ENCODE assay signal across 23 cellular contexts in the genomic region with DNA sequence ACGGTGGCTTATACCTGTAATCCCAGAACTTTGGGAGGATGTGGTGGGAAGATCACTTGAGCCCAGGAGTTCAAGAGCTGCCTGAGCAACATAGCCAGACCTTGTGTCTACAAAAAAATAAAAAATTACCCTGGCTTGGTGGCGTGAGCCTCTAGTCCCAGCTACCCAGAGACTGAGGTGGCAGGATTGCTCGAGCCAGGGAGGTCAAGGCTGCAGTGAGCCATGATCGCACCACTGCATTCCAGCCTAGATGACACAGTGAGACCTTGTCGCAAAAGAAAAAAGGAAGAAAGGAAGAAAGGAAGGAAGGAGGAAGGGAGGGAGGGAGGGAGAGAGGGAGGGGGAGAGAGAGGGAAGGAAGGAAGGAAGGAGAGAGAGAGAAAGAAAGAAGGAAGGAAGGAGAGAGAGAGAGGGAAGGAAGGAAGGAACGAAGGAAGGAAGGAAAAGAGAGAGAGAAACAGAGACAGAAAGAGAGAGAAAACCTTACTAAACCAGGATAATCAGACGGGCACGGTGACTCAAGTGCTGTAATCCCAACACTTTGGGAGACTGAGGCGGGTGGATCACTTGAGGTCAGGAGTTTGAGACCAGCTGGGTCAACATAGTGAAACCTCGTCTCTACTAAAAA. TPM values are rescaled to one million over a fixed set of nuclear protein-coding genes. Genes with fewer than 3 reads are reported as not detected.
DNase-seq lines count a peak whose midpoint lies in the region; ATAC-seq, FAIRE-seq and TF ChIP-seq lines count a peak whose summit lies in the region.
"Had no signal": no experiment of that assay in that cellular context is flagged by ENCODE, and none has a peak within 500 bp of the region (broad histone marks: within the 10 kb centered on the region; RNA-seq: fewer than 3 reads in every experiment).

No MANE protein-coding gene starts in this region.

- no peaks in the 10 kb centered on the region for H3K36me3 Mint-ChIP-seq in activated naive CD8-positive, alpha-beta T cell
- H3K36me3 Mint-ChIP-seq in activated naive CD8-positive, alpha-beta T cell treated with anti-CD3 and anti-CD28 coated beads for 36 hours, result no peaks in the 10 kb centered on the region
- H3K36me3 Mint-ChIP-seq: CD14-positive monocyte; CD8-positive, alpha-beta T cell; IgD-negative memory B cell had no signal

- CTCF ChIA-PET in PC-3 (lab: Charles Lee), result no interaction called here
- CTCF ChIA-PET in K562 (lab: Yijun Ruan, JAX; ENCODE audit: low intra/inter-chr PET ratio), result no interaction called here

- intact Hi-C loops in PC-3 (cut with micrococcal nuclease) (no loop called here), K562 (cut with micrococcal nuclease) (no loop called here)

- no peak overlapping the region for H3K9ac ChIP-seq in PC-3 (ENCODE audit: low read length)
- no peak overlapping the region; a peak in 1 of 4 replicates for H3K9ac ChIP-seq in K562 (ENCODE audit: insufficient read depth in 1 of 2, low read depth in 2 of 2, low read length in 2 of 2)
- H3K9ac ChIP-seq: BLaER1 had no signal

- TF ChIP-seq EP300 in K562 (IDR thresholded peaks at IDR 0.05; ENCODE audit: low read length), result no peak

- no peaks in the 10 kb centered on the region for H3K4me1 Mint-ChIP-seq in activated naive CD8-positive, alpha-beta T cell (ENCODE audit: low read depth)
- peaks cover 3% of the 10 kb centered on the region for H3K4me1 Mint-ChIP-seq in activated naive CD8-positive, alpha-beta T cell treated with anti-CD3 and anti-CD28 coated beads for 36 hours
- H3K4me1 Mint-ChIP-seq: GM23338 had no signal

- H3K9me3 ChIP-seq in PC-3 (ENCODE audit: low read length) (no peaks in the 10 kb centered on the region), K562 (replicated peaks; ENCODE audit: control insufficient read depth, insufficient read depth, low read depth, low read length) (no peaks in the 10 kb centered on the region)
- H3K9me3 ChIP-seq: A549 had no signal

- in situ Hi-C loops in K562 (cut with MboI), result no loop called here

- H3K27me3 Mint-ChIP-seq in activated naive CD8-positive, alpha-beta T cell, result peaks cover 4% of the 10 kb centered on the region
- peaks cover 4% of the 10 kb centered on the region for H3K27me3 Mint-ChIP-seq in activated naive CD8-positive, alpha-beta T cell treated with anti-CD3 and anti-CD28 coated beads for 36 hours

- 48% methylated on average over 9 of the region's 10 CpGs for WGBS in K562 (ENCODE audit: insufficient coverage, low coverage, missing lambda C conversion rate)

- no peak for TF ChIP-seq POLR2A in K562 (conservative IDR thresholded peaks at IDR 0.05)

- no peak for TF ChIP-seq CTCF in PC-3 (conservative IDR thresholded peaks at IDR 0.05; ENCODE audit: low read depth, low read length)
- TF ChIP-seq CTCF in K562 (IDR thresholded peaks at IDR 0.05 in 2 of 3, conservative IDR thresholded peaks at IDR 0.05 in 1 of 3; ENCODE audit: insufficient read depth in 2 of 3, low read depth in 1 of 3, low read length in 3 of 3), result no peak

- H2AFZ ChIP-seq in PC-3 (ENCODE audit: low read length) (no peak overlapping the region), K562 (ENCODE audit: low read depth, low read length) (no peak overlapping the region)
- H2AFZ ChIP-seq: GM23338 had no signal

- H3K4me3 Mint-ChIP-seq in activated naive CD8-positive, alpha-beta T cell, result no peak overlapping the region
- H3K4me3 Mint-ChIP-seq in activated naive CD8-positive, alpha-beta T cell treated with anti-CD3 and anti-CD28 coated beads for 36 hours, result no peak overlapping the region
- H3K4me3 Mint-ChIP-seq: CD14-positive monocyte; CD8-positive, alpha-beta T cell; GM23338; IgD-negative memory B cell had no signal

- H3K4me3 ChIP-seq in PC-3 (ENCODE audit: low read length), result no peak overlapping the region
- H3K4me3 ChIP-seq in K562, result no peak overlapping the region
- H3K4me3 ChIP-seq: A549, BLaER1, GM23338 had no signal

- ATAC-seq in PC-3, result no peak
- ATAC-seq in K562, result no peak
- ATAC-seq in HG03097 (IDR thresholded peaks at IDR 0.05; ENCODE audit: low FRiP score, unreplicated experiment), result no peak
- ATAC-seq: A549; CD8-positive, alpha-beta T cell; GM23338 had no signal

- no peak for TF ChIP-seq RAD21 in K562 (CRISPR knock-in tag; conservative IDR thresholded peaks at IDR 0.05 in 1 of 2, IDR thresholded peaks at IDR 0.05 in 1 of 2)

- H3K27ac ChIP-seq in PC-3 (ENCODE audit: low read length) (no peak overlapping the region), K562 (ENCODE audit: extremely low read depth, low read depth, low read length) (no peak overlapping the region)
- H3K27ac ChIP-seq: 22Rv1, A549, BLaER1 had no signal

- H3K4me2 ChIP-seq in PC-3 (ENCODE audit: low read length) (no peak overlapping the region), K562 (ENCODE audit: insufficient read depth, low read length) (no peak overlapping the region)
- H3K4me2 ChIP-seq: A549, BLaER1, GM23338 had no signal

- H4K20me1 ChIP-seq in PC-3 (ENCODE audit: low read length), result no peaks in the 10 kb centered on the region
- H4K20me1 ChIP-seq in K562 (replicated peaks; ENCODE audit: control insufficient read depth, insufficient read depth, low read length), result no peaks in the 10 kb centered on the region
- H4K20me1 ChIP-seq: BLaER1 had no signal

- H3K9me1 ChIP-seq in K562 (ENCODE audit: control insufficient read depth, insufficient read depth, low read length), result no peaks in the 10 kb centered on the region

- POLR2A ChIA-PET in PC-3 (lab: Charles Lee; ENCODE audit: unreplicated experiment), result interaction anchor here (1.0 kb wide), 1 partner anchor 11 kb away, joined by 5 read pairs; the partner anchor contains the start of gene PNRC1
- POLR2A ChIA-PET in K562 (lab: Yijun Ruan, JAX), result interaction anchor here (0.7 to 1.6 kb wide), 2 partner anchors 11 to 59 kb away, joined by 4 to 5 read pairs; partner anchors contain the start of gene PNRC1

- no peaks in the 10 kb centered on the region for H3K79me2 ChIP-seq in PC-3 (ENCODE audit: low read length)
- H3K79me2 ChIP-seq in K562 (ENCODE audit: control insufficient read depth, insufficient read depth, low read length), result no peaks in the 10 kb centered on the region

- BruUV-seq in PC-3 (replicated peaks; lab: Mats Ljungman, UMichigan), result no TSS peak
- BruUV-seq in K562 (replicated peaks; lab: Mats Ljungman, UMichigan), result no TSS peak

- no peaks in the 10 kb centered on the region for H3K9me2 ChIP-seq in PC-3 (replicated peaks; ENCODE audit: low read length)

- H3K36me3 ChIP-seq in PC-3 (ENCODE audit: low read depth, low read length) (no peaks in the 10 kb centered on the region), K562 (ENCODE audit: control insufficient read depth, insufficient read depth, low read length) (no peaks in the 10 kb centered on the region)
- H3K36me3 ChIP-seq: BLaER1 had no signal

- H3F3A ChIP-seq in PC-3 (ENCODE audit: low read length, unreplicated experiment), result no peaks in the 10 kb centered on the region

- no peak for DNase-seq in activated naive CD8-positive, alpha-beta T cell treated with anti-CD3 and anti-CD28 coated beads for 36 hours
- DNase-seq in PC-3 (peak; percentile 19), K562 (ENCODE audit: extremely low read depth in 1 of 4, low spot score in 3 of 4) (no peak), AG08395 (ENCODE audit: low spot score) (no peak), GM03348 (ENCODE audit: low spot score) (no peak)
- DNase-seq: CD8-positive, alpha-beta T cell; DMS 273 treated with DMSO at 0.1 percent for 48 hours; DMS53; DND-41; EL; HCEC 1CT; KG1 had no signal

- peak overlapping the region; percentile 46 for H3K27ac Mint-ChIP-seq in activated naive CD8-positive, alpha-beta T cell
- no peak overlapping the region for H3K27ac Mint-ChIP-seq in activated naive CD8-positive, alpha-beta T cell treated with anti-CD3 and anti-CD28 coated beads for 36 hours
- H3K27ac Mint-ChIP-seq: CD8-positive, alpha-beta T cell; GM23338; IgD-negative memory B cell had no signal

- H3K4me1 ChIP-seq in PC-3 (ENCODE audit: insufficient read depth, low read length) (peaks cover 15% of the 10 kb centered on the region), K562 (replicated peaks in 1 of 2; ENCODE audit: control insufficient read depth in 2 of 2, insufficient read depth in 2 of 2, low read length in 2 of 2) (peaks cover 4 to 23% of the 10 kb centered on the region in 2 experiments; a peak in 4 of 5 replicates)
- H3K4me1 ChIP-seq: BLaER1 had no signal

- H3K9me3 Mint-ChIP-seq in activated naive CD8-positive, alpha-beta T cell (ENCODE audit: low read depth), result no peaks in the 10 kb centered on the region
- H3K9me3 Mint-ChIP-seq in activated naive CD8-positive, alpha-beta T cell treated with anti-CD3 and anti-CD28 coated beads for 36 hours, result no peaks in the 10 kb centered on the region
- H3K9me3 Mint-ChIP-seq: CD14-positive monocyte; CD8-positive, alpha-beta T cell had no signal

- FAIRE-seq in K562 (lab: Jason Lieb, UNC), result no peak
- FAIRE-seq: A549, GM12891, H54, HTR-8/SVneo had no signal

- H3K27me3 ChIP-seq in PC-3 (ENCODE audit: low read length), result no peaks in the 10 kb centered on the region
- no peaks in the 10 kb centered on the region for H3K27me3 ChIP-seq in K562 (ENCODE audit: control insufficient read depth in 2 of 2, insufficient read depth in 2 of 2, low read length in 2 of 2)
- H3K27me3 ChIP-seq: BLaER1 had no signal

RNA-seq across cellular contexts. Expression of gene PNRC1, which starts 10.9 kb away (rescaled TPM):
- 10 to 100 TPM; 81.3 to 84.5 TPM for total RNA-seq in activated naive CD8-positive, alpha-beta T cell treated with anti-CD3 and anti-CD28 coated beads for 36 hours
- total RNA-seq in PC-3 (2014; rRNA removed) (9.3 and 12.7 TPM in 2 replicates), K562 (2014; rRNA removed) (5.4 and 6.3 TPM in 2 replicates), K562 (2014; rRNA removed; fragmentation: Illumina TruSeq; extraction: Trizol) (7.4 and 8.1 TPM in 2 replicates), K562 (2015; rRNA removed; fragmentation: Illumina TruSeq; extraction: Trizol) (5.9 and 6.6 TPM in 2 replicates), K562 (2021) (10.3 and 10.8 TPM in 2 replicates)
- total RNA-seq in K562 (2011; cell fraction: chromatin; rRNA removed; ENCODE audit: low replicate concordance), result 9.7 and 21.6 TPM in 2 replicates
- 8.5 and 8.7 TPM in 2 replicates for total RNA-seq in K562 (2011; cell fraction: nucleolus; rRNA removed)
- 14.9 and 27.6 TPM in 2 replicates for total RNA-seq in K562 (2011; cell fraction: nucleoplasm; rRNA removed)
- polyA plus RNA-seq in K562 (2011; rRNA removed) (7.7 and 9.6 TPM in 2 replicates), K562 (2014; fragmentation: Illumina TruSeq; extraction: Trizol) (6.5 and 6.6 TPM in 2 replicates), K562 (2014; fragmentation: Nextera tagmentation; extraction: Ambion mirVana) (1 to 10 TPM; 1.2 to 1.8 TPM), K562 (2014; rRNA removed) (2.5 and 4.0 TPM in 2 replicates)
- polyA plus RNA-seq in K562 (2011; cell fraction: cytosol; rRNA removed), result 2.0 and 4.8 TPM in 2 replicates
- polyA plus RNA-seq in K562 (2011; cell fraction: nucleus; rRNA removed), result 6.6 and 11.5 TPM in 2 replicates
- 8.5 and 17.0 TPM in 2 replicates for polyA plus RNA-seq in K562 (2012)
- 6.5 and 11.2 TPM in 2 replicates for polyA minus RNA-seq in K562 (2011; rRNA and poly(A)+ RNA removed)
- 9.5 and 9.6 TPM in 2 replicates for polyA minus RNA-seq in K562 (2011; cell fraction: cytosol; rRNA and poly(A)+ RNA removed)
- 5.5 and 14.7 TPM in 2 replicates for polyA minus RNA-seq in K562 (2011; cell fraction: nucleus; rRNA and poly(A)+ RNA removed)

RNA-seq across cellular contexts. Expression of gene SRSF12, which starts 48.2 kb away (rescaled TPM):
- under 1 TPM; 0.74 to 0.78 TPM for total RNA-seq in activated naive CD8-positive, alpha-beta T cell treated with anti-CD3 and anti-CD28 coated beads for 36 hours
- total RNA-seq in PC-3 (2014; rRNA removed) (not detected in 2 replicates), K562 (2014; rRNA removed) (not detected in 2 replicates), K562 (2014; rRNA removed; fragmentation: Illumina TruSeq; extraction: Trizol) (not detected in 2 replicates), K562 (2015; rRNA removed; fragmentation: Illumina TruSeq; extraction: Trizol) (not detected in 2 replicates), K562 (2021) (not detected in 2 replicates)
- not detected in 2 replicates for total RNA-seq in K562 (2011; cell fraction: chromatin; rRNA removed; ENCODE audit: low replicate concordance)
- total RNA-seq in K562 (2011; cell fraction: nucleolus; rRNA removed), result not detected in 2 replicates
- not detected in 2 replicates for total RNA-seq in K562 (2011; cell fraction: nucleoplasm; rRNA removed)
- polyA plus RNA-seq in K562 (2011; rRNA removed) (not detected in 2 replicates), K562 (2014; fragmentation: Illumina TruSeq; extraction: Trizol) (not detected in 2 replicates), K562 (2014; fragmentation: Nextera tagmentation; extraction: Ambion mirVana) (not detected), K562 (2014; rRNA removed) (not detected in 2 replicates)
- polyA plus RNA-seq in K562 (2011; cell fraction: cytosol; rRNA removed), result not detected in 2 replicates
- not detected in 2 replicates for polyA plus RNA-seq in K562 (2011; cell fraction: nucleus; rRNA removed)
- not detected in 2 replicates for polyA plus RNA-seq in K562 (2012)
- polyA minus RNA-seq in K562 (2011; rRNA and poly(A)+ RNA removed), result not detected in 2 replicates
- not detected in 2 replicates for polyA minus RNA-seq in K562 (2011; cell fraction: cytosol; rRNA and poly(A)+ RNA removed)
- not detected in 2 replicates for polyA minus RNA-seq in K562 (2011; cell fraction: nucleus; rRNA and poly(A)+ RNA removed)
- total RNA-seq: CD8-positive, alpha-beta T cell had no signal
